Comparison of ENCODE assay signal across 18 cellular contexts in the genomic region with DNA sequence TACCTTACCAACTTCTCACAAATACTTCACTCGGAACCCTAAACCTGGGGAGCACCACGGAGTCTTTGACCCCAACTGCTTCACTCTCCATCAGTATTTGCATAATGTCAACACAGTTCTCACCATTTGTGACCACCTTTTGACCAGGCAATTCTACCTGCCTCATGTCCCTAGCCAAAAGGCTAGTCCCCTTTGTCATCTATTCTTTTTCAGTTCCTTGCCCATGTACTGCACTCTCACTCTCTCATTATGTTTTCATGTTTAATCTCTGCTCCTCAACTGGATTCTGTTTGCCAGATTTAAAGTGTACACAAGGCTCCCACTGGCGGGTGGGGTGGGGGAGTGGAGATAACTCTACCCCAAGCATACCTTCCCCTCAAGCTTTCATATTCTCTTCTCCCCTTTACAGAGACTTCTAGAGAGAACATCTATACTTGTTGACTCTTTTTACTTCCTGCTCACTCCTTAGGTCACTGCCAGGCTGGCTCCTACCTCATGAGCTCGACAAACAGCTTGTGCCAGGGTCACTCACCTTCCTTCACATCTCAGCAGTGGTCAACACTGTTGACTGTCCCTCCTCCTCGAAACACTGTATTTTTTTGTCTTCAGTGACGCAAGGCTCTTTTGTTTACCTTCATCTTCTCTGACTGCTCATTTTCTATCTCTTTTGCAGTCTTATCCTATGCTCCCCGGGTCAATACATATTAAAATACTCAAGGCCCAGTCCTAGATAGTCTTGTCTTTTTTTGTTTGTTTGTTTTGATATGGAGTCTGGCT.
DNase-seq lines count a peak whose midpoint lies in the region; ATAC-seq and TF ChIP-seq lines count a peak whose summit lies in the region.
"Had no signal": no experiment of that assay in that cellular context is flagged by ENCODE, and none has a peak within 500 bp of the region (broad histone marks: within the 10 kb centered on the region; RNA-seq: fewer than 3 reads in every experiment).

No MANE protein-coding gene starts in this region.

- no peak for TF ChIP-seq EP300 in stomach (IDR thresholded peaks at IDR 0.05)

- WGBS in heart left ventricle, 4 donors: 68 to 74% (median 71%) methylated on average over 7 of the region's 7 CpGs
- WGBS in mesenchymal stem cell: 91% methylated on average over 6 of the region's 7 CpGs
- 56 to 75% (median 62%) methylated on average over 7 of the region's 7 CpGs for WGBS in stomach, 5 donors

- H3K27ac ChIP-seq in heart left ventricle: peak overlapping the region in 8 of 12 donors; percentile 12 to 68 (median 52)
- H3K27ac ChIP-seq in right atrium auricular region: no peak overlapping the region
- H3K27ac ChIP-seq in Karpas-422 (ENCODE audit: low read length): no peak overlapping the region
- no peak overlapping the region for H3K27ac ChIP-seq in mesenchymal stem cell (ENCODE audit: low read length, poor library complexity, severe bottlenecking)
- peak overlapping the region in 1 of 5 donors; percentile 52 for H3K27ac ChIP-seq in stomach
- H3K27ac ChIP-seq: C4-2B, prostate gland, SK-N-MC, spleen had no signal

- peak overlapping the region; percentile 3 to 76 for H3K18ac ChIP-seq in mesenchymal stem cell (ENCODE audit: low read depth in 1 of 2, low read length in 2 of 2)

- TF ChIP-seq POLR2A in heart left ventricle (IDR thresholded peaks at IDR 0.05) (no peak), stomach (IDR thresholded peaks at IDR 0.05) (no peak)

- H3K4me3 ChIP-seq in heart left ventricle (no peak overlapping the region), right atrium auricular region (no peak overlapping the region), Karpas-422 (ENCODE audit: low read length) (no peak overlapping the region), mesenchymal stem cell (ENCODE audit: insufficient read depth in 1 of 2, low read depth in 1 of 2, low read length in 2 of 2) (no peak overlapping the region), stomach (no peak overlapping the region)
- H3K4me3 ChIP-seq: prostate gland, SK-N-MC, spleen had no signal

- intact Hi-C loops in heart left ventricle (cut with DNase I): no loop called here
- intact Hi-C loops in stomach (cut with DNase I; ENCODE audit: low total_unique reads): no loop called here

- no peak overlapping the region for H3K23ac ChIP-seq in mesenchymal stem cell (ENCODE audit: low read length in 2 of 2)

- ATAC-seq in heart left ventricle (no peak), HG03108 (IDR thresholded peaks at IDR 0.05; ENCODE audit: unreplicated experiment) (no peak)

- no peak for TF ChIP-seq CTCF in heart left ventricle (IDR thresholded peaks at IDR 0.05)
- no peak for TF ChIP-seq CTCF in right atrium auricular region (IDR thresholded peaks at IDR 0.05)
- TF ChIP-seq CTCF in stomach (IDR thresholded peaks at IDR 0.05): no peak

- no peak overlapping the region for H2AFZ ChIP-seq in Karpas-422 (ENCODE audit: low read length)
- H2AFZ ChIP-seq in mesenchymal stem cell (ENCODE audit: low read depth, low read length): no peak overlapping the region

- peak overlapping the region; percentile 76 to 97 for H2BK12ac ChIP-seq in mesenchymal stem cell (ENCODE audit: low read length in 2 of 2)

- no peaks in the 10 kb centered on the region for H4K20me1 ChIP-seq in Karpas-422 (ENCODE audit: insufficient read depth, low read depth, low read length)

- H3K27me3 ChIP-seq in heart left ventricle (no peaks in the 10 kb centered on the region), right atrium auricular region (no peaks in the 10 kb centered on the region), Karpas-422 (ENCODE audit: low read length) (no peaks in the 10 kb centered on the region), mesenchymal stem cell (ENCODE audit: control insufficient read depth in 1 of 2, insufficient read depth in 1 of 2, low read length in 2 of 2) (no peaks in the 10 kb centered on the region), stomach (no peaks in the 10 kb centered on the region)
- H3K27me3 ChIP-seq: spleen had no signal

- H2BK120ac ChIP-seq in mesenchymal stem cell (ENCODE audit: low read depth, low read length): no peak overlapping the region

- peak overlapping the region; percentile 68 to 84 for H3K4ac ChIP-seq in mesenchymal stem cell (ENCODE audit: low read depth in 1 of 2, low read length in 2 of 2)

- H3K79me2 ChIP-seq in Karpas-422 (ENCODE audit: low read length): no peaks in the 10 kb centered on the region

- H3K79me1 ChIP-seq in mesenchymal stem cell (replicated peaks; ENCODE audit: low read length, poor library complexity, severe bottlenecking): no peaks in the 10 kb centered on the region

- DNase-seq in heart left ventricle: no peak
- no peak for DNase-seq in right atrium auricular region (ENCODE audit: low spot score)
- DNase-seq in Karpas-422: no peak
- no peak for DNase-seq in mesenchymal stem cell
- DNase-seq in stomach: peak; percentile 39
- DNase-seq in NCI-H510A treated with DMSO at 0.1 percent for 48 hours (lab: John Stamatoyannopoulos, UW): no peak
- no peak for DNase-seq in cortex of kidney (lab: John Stamatoyannopoulos, UW)
- DNase-seq: activated T-cell treated with anti-CD3 and anti-CD28 coated beads, Interleukin-2, amount 50 U/mL, for 48 hours; DMS 273 treated with DMSO at 0.1 percent for 48 hours; H9; NCI-H2081 treated with DMSO at 0.1 percent for 48 hours; NCI-H446 treated with DMSO at 0.1 percent for 48 hours; spleen; stimulated activated CD4-positive, alpha-beta T cell treated with anti-CD3 and anti-CD28 coated beads, Interleukin-4, amount 100 ng/mL, for 4 hours had no signal

- peak overlapping the region; percentile 40 for H2BK15ac ChIP-seq in mesenchymal stem cell (ENCODE audit: low read depth, poor library complexity, severe bottlenecking)

- peak overlapping the region; percentile 93 for H2AK5ac ChIP-seq in mesenchymal stem cell (ENCODE audit: low read length, severe bottlenecking)

- H3K9me3 ChIP-seq in heart left ventricle (peaks cover 0 to 10% (median 1%) of the 10 kb centered on the region in 12 donors), right atrium auricular region (peaks cover 0 to 6% of the 10 kb centered on the region in 2 donors), Karpas-422 (ENCODE audit: low read length) (no peaks in the 10 kb centered on the region), mesenchymal stem cell (ENCODE audit: control insufficient read depth, low read length) (peaks cover 9% of the 10 kb centered on the region), stomach (peaks cover 0 to 8% (median 6%) of the 10 kb centered on the region in 4 donors)
- H3K9me3 ChIP-seq: prostate gland had no signal

- H3K36me3 ChIP-seq in heart left ventricle (no peaks in the 10 kb centered on the region), right atrium auricular region (no peaks in the 10 kb centered on the region), Karpas-422 (ENCODE audit: insufficient read depth, low read length) (no peaks in the 10 kb centered on the region), mesenchymal stem cell (ENCODE audit: control insufficient read depth in 1 of 2, insufficient read depth in 2 of 2, low read depth in 1 of 2, low read length in 2 of 2) (peaks cover 0 to 7% of the 10 kb centered on the region in 2 experiments), stomach (peaks cover 0 to 6% (median 0%) of the 10 kb centered on the region in 4 donors)
- H3K36me3 ChIP-seq: prostate gland, spleen had no signal

- H4K91ac ChIP-seq in mesenchymal stem cell (ENCODE audit: low read length): no peak overlapping the region

- H3K4me2 ChIP-seq in Karpas-422 (ENCODE audit: low read depth, low read length, poor library complexity, severe bottlenecking): peak overlapping the region; percentile 6
- H3K4me2 ChIP-seq in mesenchymal stem cell (ENCODE audit: low read length, poor library complexity, severe bottlenecking): no peak overlapping the region

- H2BK5ac ChIP-seq in mesenchymal stem cell (ENCODE audit: low read depth, low read length, poor library complexity, severe bottlenecking): no peak overlapping the region

- H3K4me1 ChIP-seq in heart left ventricle (peaks cover 12 to 51% (median 40%) of the 10 kb centered on the region in 12 donors), right atrium auricular region (peaks cover 0 to 40% of the 10 kb centered on the region in 2 donors), Karpas-422 (ENCODE audit: low read length) (peaks cover 37% of the 10 kb centered on the region), mesenchymal stem cell (ENCODE audit: control insufficient read depth, insufficient read depth, low read depth, low read length) (peaks cover 9% of the 10 kb centered on the region), stomach (peaks cover 0 to 49% (median 14%) of the 10 kb centered on the region in 4 donors)
- H3K4me1 ChIP-seq: prostate gland had no signal

- H3K9ac ChIP-seq in Karpas-422 (ENCODE audit: low read length): no peak overlapping the region
- H3K9ac ChIP-seq in mesenchymal stem cell (ENCODE audit: low read length): no peak overlapping the region

- H3K14ac ChIP-seq in mesenchymal stem cell (ENCODE audit: low read length in 2 of 2): peak overlapping the region in 1 of 2 experiments; percentile 86

- H4K8ac ChIP-seq in mesenchymal stem cell (ENCODE audit: low read length): no peak overlapping the region

- no peaks in the 10 kb centered on the region for H3K9me2 ChIP-seq in Karpas-422 (replicated peaks; ENCODE audit: insufficient read depth, low read length)

Comparison
In these comparisons a context has a peak if more than half of its experiments do, and no peak if none do; other contexts are left out.
1. H3K27ac ChIP-seq: peak in heart left ventricle (8 of 12); none in right atrium auricular region (0 of 2), Karpas-422 (single experiment) and mesenchymal stem cell (single experiment).